Comparison of ENCODE assay signal across 21 cellular contexts in genomic region chr11:28826807-28827206, GRCh38.
DNase-seq lines count a peak whose midpoint lies in the region; ATAC-seq and TF ChIP-seq lines count a peak whose summit lies in the region.
"Had no signal": no experiment of that assay in that cellular context is flagged by ENCODE, and none has a peak within 500 bp of the region (broad histone marks: within the 10 kb centered on the region; RNA-seq: fewer than 3 reads in every experiment).

No MANE protein-coding gene starts in this region.

- H3K36me3 ChIP-seq in SK-N-SH (replicated peaks in 1 of 2; ENCODE audit: control insufficient read depth in 1 of 2, insufficient read depth in 2 of 2, low read length in 1 of 2) (no peaks in the 10 kb centered on the region), MM.1S (replicated peaks; ENCODE audit: insufficient read depth, low read length) (no peaks in the 10 kb centered on the region)
- H3K36me3 ChIP-seq: BE2C, BLaER1 had no signal

- H3K79me2 ChIP-seq in SK-N-SH (ENCODE audit: insufficient read depth) (no peaks in the 10 kb centered on the region), MM.1S (ENCODE audit: low read length) (no peaks in the 10 kb centered on the region)

- ATAC-seq in SK-N-SH treated with all-trans-retinoic acid at 6 μM for 48 hours = no peak
- no peak for ATAC-seq in omental fat pad (ENCODE audit: low FRiP score)
- ATAC-seq: GM12878 had no signal

- DNase-seq in SK-N-SH = no peak
- DNase-seq in MM.1S = no peak
- no peak for DNase-seq in hypothalamus (lab: John Stamatoyannopoulos, UW)
- DNase-seq in omental fat pad (ENCODE audit: low spot score) = no peak
- DNase-seq: BE2C; C1 segment of cervical spinal cord; CD4-positive, alpha-beta memory T cell; CD4-positive, CD25-positive, alpha-beta regulatory T cell; CD8-positive, alpha-beta memory T cell; COR-L47; DMS 273 treated with DMSO at 0.1 percent for 48 hours; DMS153; DMS53; DMS79; DND-41; EL; GDM1 had no signal

- no peak for TF ChIP-seq RAD21 in SK-N-SH (IDR thresholded peaks at IDR 0.05; ENCODE audit: low read length)

- peaks cover 0 to 2% of the 10 kb centered on the region in 2 experiments; a peak in 2 of 4 replicates for H3K4me1 ChIP-seq in SK-N-SH (ENCODE audit: control insufficient read depth in 1 of 2, insufficient read depth in 2 of 2, low read depth in 1 of 2, low read length in 1 of 2)
- H3K4me1 ChIP-seq in MM.1S (ENCODE audit: low read length) = no peaks in the 10 kb centered on the region
- H3K4me1 ChIP-seq: BE2C, BLaER1 had no signal

- H3K9me3 ChIP-seq in SK-N-SH (no peaks in the 10 kb centered on the region; the same call in 1 of the 2 replicates), MM.1S (replicated peaks; ENCODE audit: insufficient read depth, low read length) (no peaks in the 10 kb centered on the region)
- H3K9me3 ChIP-seq: BE2C had no signal

- no peak for TF ChIP-seq EP300 in SK-N-SH (IDR thresholded peaks at IDR 0.05; ENCODE audit: borderline replicate concordance in 1 of 2, low read depth in 1 of 2, low read length in 1 of 2)

- H3K9me2 ChIP-seq in SK-N-SH = no peaks in the 10 kb centered on the region
- H3K9me2 ChIP-seq in MM.1S (replicated peaks; ENCODE audit: insufficient read depth, low read length) = no peaks in the 10 kb centered on the region

- H4K20me1 ChIP-seq in SK-N-SH (ENCODE audit: insufficient read depth) (no peaks in the 10 kb centered on the region), MM.1S (ENCODE audit: insufficient read depth, low read length) (no peaks in the 10 kb centered on the region)
- H4K20me1 ChIP-seq: BLaER1 had no signal

- CTCF ChIA-PET in SK-N-SH (lab: Yijun Ruan, JAX) = no interaction called here

- H3F3A ChIP-seq in SK-N-SH (replicated peaks; ENCODE audit: insufficient read depth) (no peaks in the 10 kb centered on the region), MM.1S (ENCODE audit: insufficient read depth, low read length) (no peaks in the 10 kb centered on the region)

- TF ChIP-seq CTCF in SK-N-SH (IDR thresholded peaks at IDR 0.05) = no peak
- no peak for TF ChIP-seq CTCF in MM.1S (IDR thresholded peaks at IDR 0.05; ENCODE audit: low read length)
- no peak for TF ChIP-seq CTCF in omental fat pad (IDR thresholded peaks at IDR 0.05)

- H3K4me2 ChIP-seq in SK-N-SH = no peak overlapping the region
- H3K4me2 ChIP-seq in MM.1S (ENCODE audit: low read depth, low read length) = peak overlapping the region; percentile 15; the same call in 1 of the 2 replicates
- H3K4me2 ChIP-seq: BLaER1 had no signal

- no peak overlapping the region for H3K4me3 ChIP-seq in SK-N-SH (ENCODE audit: low read depth in 2 of 2, low read length in 1 of 2)
- no peak overlapping the region for H3K4me3 ChIP-seq in MM.1S (ENCODE audit: low read length)
- H3K4me3 ChIP-seq: BLaER1, GM12878 had no signal

- no peaks in the 10 kb centered on the region for H3K27me3 ChIP-seq in SK-N-SH (ENCODE audit: insufficient read depth)
- no peaks in the 10 kb centered on the region for H3K27me3 ChIP-seq in MM.1S (replicated peaks; ENCODE audit: insufficient read depth, low read length)
- H3K27me3 ChIP-seq: BE2C, BLaER1 had no signal

- POLR2A ChIA-PET in SK-N-SH (lab: Yijun Ruan, JAX) = no interaction called here

- H3K27ac ChIP-seq in SK-N-SH (ENCODE audit: low read depth in 2 of 2, low read length in 1 of 2) (no peak overlapping the region), MM.1S (ENCODE audit: low read length) (no peak overlapping the region)
- H3K27ac ChIP-seq: 22Rv1, BLaER1 had no signal

- H2AFZ ChIP-seq in SK-N-SH (ENCODE audit: low read depth) (no peak overlapping the region), MM.1S (ENCODE audit: low read length) (no peak overlapping the region)

- H3K9ac ChIP-seq in SK-N-SH = no peak overlapping the region
- H3K9ac ChIP-seq in MM.1S (ENCODE audit: low read length) = no peak overlapping the region
- H3K9ac ChIP-seq: BLaER1 had no signal

- WGBS in SK-N-SH (ENCODE audit: low lambda C conversion rate) = 97% methylated on average over 1 of the region's 1 CpG

TF ChIP-seq in SK-N-SH treated with all-trans-retinoic acid at 6 μM for 48 hours, 23 proteins besides CTCF, POLR2A, EP300 and RAD21:
- peak; percentile 92 for TF ChIP-seq ZFP30 (CRISPR knock-in tag; IDR thresholded peaks at IDR 0.05)
- no peak for TF ChIP-seq TCF4 (CRISPR knock-in tag; IDR thresholded peaks at IDR 0.05; ENCODE audit: borderline replicate concordance)
TF ChIP-seq in SK-N-SH treated with all-trans-retinoic acid at 6 μM for 48 hours: peak in this region for 1.

TF ChIP-seq in SK-N-SH, 30 proteins besides CTCF, POLR2A, EP300 and RAD21:
- TF ChIP-seq YY1 (IDR thresholded peaks at IDR 0.05; ENCODE audit: low read depth) (no peak), RFX5 (IDR thresholded peaks at IDR 0.05; ENCODE audit: low read length) (no peak), CHD2 (IDR thresholded peaks at IDR 0.05; ENCODE audit: low read length, partially characterized antibody) (no peak), POLR2AphosphoS5 (IDR thresholded peaks at IDR 0.05; ENCODE audit: low read depth, low read length) (no peak), SMC3 (IDR thresholded peaks at IDR 0.05; ENCODE audit: low read depth, low read length) (no peak), FOXM1 (IDR thresholded peaks at IDR 0.05; ENCODE audit: low read depth) (no peak), SIN3A (IDR thresholded peaks at IDR 0.05; ENCODE audit: borderline replicate concordance, low read depth, low read length) (no peak), MXI1 (IDR thresholded peaks at IDR 0.05; ENCODE audit: low read depth, low read length) (no peak), TAF1 (IDR thresholded peaks at IDR 0.05; ENCODE audit: borderline replicate concordance, low read depth, low read length) (no peak), FOXJ3 (CRISPR knock-in tag; IDR thresholded peaks at IDR 0.05) (no peak), FOSL2 (IDR thresholded peaks at IDR 0.05; ENCODE audit: borderline replicate concordance, low read depth) (no peak), NFIC (IDR thresholded peaks at IDR 0.05; ENCODE audit: borderline replicate concordance) (no peak)
- TF ChIP-seq, protein P1, sequence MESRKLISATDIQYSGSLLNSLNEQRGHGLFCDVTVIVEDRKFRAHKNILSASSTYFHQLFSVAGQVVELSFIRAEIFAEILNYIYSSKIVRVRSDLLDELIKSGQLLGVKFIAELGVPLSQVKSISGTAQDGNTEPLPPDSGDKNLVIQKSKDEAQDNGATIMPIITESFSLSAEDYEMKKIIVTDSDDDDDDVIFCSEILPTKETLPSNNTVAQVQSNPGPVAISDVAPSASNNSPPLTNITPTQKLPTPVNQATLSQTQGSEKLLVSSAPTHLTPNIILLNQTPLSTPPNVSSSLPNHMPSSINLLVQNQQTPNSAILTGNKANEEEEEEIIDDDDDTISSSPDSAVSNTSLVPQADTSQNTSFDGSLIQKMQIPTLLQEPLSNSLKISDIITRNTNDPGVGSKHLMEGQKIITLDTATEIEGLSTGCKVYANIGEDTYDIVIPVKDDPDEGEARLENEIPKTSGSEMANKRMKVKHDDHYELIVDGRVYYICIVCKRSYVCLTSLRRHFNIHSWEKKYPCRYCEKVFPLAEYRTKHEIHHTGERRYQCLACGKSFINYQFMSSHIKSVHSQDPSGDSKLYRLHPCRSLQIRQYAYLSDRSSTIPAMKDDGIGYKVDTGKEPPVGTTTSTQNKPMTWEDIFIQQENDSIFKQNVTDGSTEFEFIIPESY (IDR thresholded peaks at IDR 0.05; ENCODE audit: borderline replicate concordance, low read depth) = no peak
TF ChIP-seq in SK-N-SH: peak in this region for 0.
